Comparison of ENCODE assay signal across 11 cellular contexts in the genomic region with DNA sequence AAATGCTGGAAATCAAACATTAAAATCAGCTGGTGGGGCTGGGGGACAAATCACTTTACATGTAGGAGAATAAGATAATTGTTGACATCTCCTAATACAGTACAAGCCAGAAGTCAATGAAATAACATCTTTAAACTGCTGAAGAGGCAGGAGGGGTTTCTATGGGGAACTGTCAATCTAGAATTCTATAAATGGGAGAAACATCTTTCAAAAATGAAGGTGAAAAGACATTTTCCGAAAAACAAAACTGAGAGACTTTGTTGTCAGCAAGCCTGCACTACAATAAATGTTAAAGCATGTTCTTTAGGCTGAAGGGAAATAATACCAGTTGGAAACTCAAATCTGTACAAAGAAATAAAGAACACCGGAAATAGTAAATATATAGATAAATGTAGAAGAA.
"Had no signal": no experiment of that assay in that cellular context is flagged by ENCODE, and none has a peak within 500 bp of the region (broad histone marks: within the 10 kb centered on the region; RNA-seq: fewer than 3 reads in every experiment).

No MANE protein-coding gene starts in this region.

- H3K9me3 ChIP-seq: HAP-1 had no signal

- H3K4me3 ChIP-seq: GM23248, GM23338, HAP-1 had no signal

- H3K27ac ChIP-seq: GM23248 had no signal

- H3K4me2 ChIP-seq: GM23338 had no signal

- H3K9ac ChIP-seq: GM23248 had no signal

- H2AFZ ChIP-seq: GM23248, GM23338 had no signal

- H3K4me1 ChIP-seq: HAP-1 had no signal

- H3K36me3 ChIP-seq: HAP-1 had no signal

- DNase-seq: GM23248, GOT3, H7, H9, HCEC 1CT, HFFc6 had no signal

- FAIRE-seq: H1, H54 had no signal

- ATAC-seq: GM23338, HCT116 had no signal
